ENCODE assay signal across 33 cellular contexts in genomic region chr4:81854406-81854805, GRCh38.
"Had no signal": no experiment of that assay in that cellular context is flagged by ENCODE, and none has a peak within 500 bp of the region (broad histone marks: within the 10 kb centered on the region; RNA-seq: fewer than 3 reads in every experiment).

No MANE protein-coding gene starts in this region.

- H3K9me3 ChIP-seq: adrenal gland, body of pancreas had no signal

- H3K27ac ChIP-seq: adrenal gland, ascending aorta, body of pancreas, brain microvascular endothelial cell, breast epithelium, cardiac muscle cell had no signal

- H3K4me3 ChIP-seq: adrenal gland, ascending aorta, body of pancreas, breast epithelium, cardiac muscle cell had no signal

- FAIRE-seq: astrocyte, bronchial epithelial cell, colon had no signal

- H3K4me1 ChIP-seq: adrenal gland, ascending aorta, body of pancreas, breast epithelium had no signal

- H3K27me3 ChIP-seq: adrenal gland, ascending aorta, body of pancreas, brain microvascular endothelial cell, breast epithelium, cardiac muscle cell had no signal

- DNase-seq: activated effector memory CD4-positive, alpha-beta T cell treated with Interleukin-2 at 50 U/mL for 16 hours; activated gamma-delta T cell; activated gamma-delta T cell treated with Interleukin-2 at 50 U/mL for 16 hours; activated naive CD4-positive, alpha-beta T cell; activated naive CD4-positive, alpha-beta T cell treated with anti-CD3 and anti-CD28 coated beads for 36 hours; activated naive CD4-positive, alpha-beta T cell treated with anti-CD3 and anti-CD28 coated beads, Interleukin-2, amount 10 ng/mL, durations not matched to agents 7 days and 5 days; activated naive CD4-positive, alpha-beta T cell treated with anti-CD3 and anti-CD28 coated beads, Interleukin-2, amount 50 U/mL, for 16 hours; activated naive CD4-positive, alpha-beta T cell treated with Interleukin-2 at 50 U/mL for 16 hours; activated naive CD8-positive, alpha-beta T cell treated with anti-CD3 and anti-CD28 coated beads for 36 hours; activated naive CD8-positive, alpha-beta T cell treated with anti-CD3 and anti-CD28 coated beads, Interleukin-2, amount 10 ng/mL, durations not matched to agents 7 days and 5 days; activated naive CD8-positive, alpha-beta T cell treated with anti-CD3 and anti-CD28 coated beads, Interleukin-2, amount 50 U/mL, for 24 hours; activated T-cell treated with anti-CD3 and anti-CD28 coated beads, Interleukin-2, amount 50 U/mL, for 24 hours; activated T-cell treated with anti-CD3 and anti-CD28 coated beads, Interleukin-2, amount 50 U/mL, for 4 hours; activated T-cell treated with anti-CD3 and anti-CD28 coated beads, Interleukin-2, amount 50 U/mL, for 48 hours; activated T-cell treated with anti-CD3 and anti-CD28 coated beads, Interleukin-2, amount 50 U/mL, for 72 hours; adrenal gland; amniotic stem cell; amygdala; anterior cingulate cortex; aorta; body of pancreas; brain microvascular endothelial cell; caudate nucleus; central memory CD4-positive, alpha-beta T cell; cerebellar nuclear complex had no signal

- ATAC-seq: activated naive CD4-positive, alpha-beta T cell treated with anti-CD3 and anti-CD28 coated beads, Interleukin-2, amount 50 U/mL, for 72 hours; activated naive CD8-positive, alpha-beta T cell treated with anti-CD3 and anti-CD28 coated beads, Interleukin-2, amount 50 U/mL, for 24 hours; activated T-cell treated with anti-CD3 and anti-CD28 coated beads, Interleukin-2, amount 50 U/mL, for 4 hours; activated T-cell treated with anti-CD3 and anti-CD28 coated beads, Interleukin-2, amount 50 U/mL, for 72 hours; activated T-helper 17 cell treated with anti-CD3 and anti-CD28 coated beads, Interleukin-2, amount 50 U/mL, for 72 hours; body of pancreas had no signal

- H3K36me3 ChIP-seq: adrenal gland, ascending aorta, brain microvascular endothelial cell, breast epithelium, cardiac muscle cell had no signal
